ENCODE assay signal across 11 cellular contexts in genomic region chr15:33584797-33585196, GRCh38.
DNase-seq lines count a peak whose midpoint lies in the region; ATAC-seq and TF ChIP-seq lines count a peak whose summit lies in the region.
"Had no signal": no experiment of that assay in that cellular context is flagged by ENCODE, and none has a peak within 500 bp of the region (broad histone marks: within the 10 kb centered on the region; RNA-seq: fewer than 3 reads in every experiment).

No MANE protein-coding gene starts in this region.

- ATAC-seq in Right ventricle myocardium superior (ENCODE audit: poor library complexity) (peak; percentile 39), Right ventricle myocardium inferior (no peak), HG02981 (IDR thresholded peaks at IDR 0.05; ENCODE audit: unreplicated experiment) (no peak)

- intact Hi-C loops in Right ventricle myocardium superior (cut with DNase I) = no loop called here
- intact Hi-C loops in Right ventricle myocardium inferior (cut with DNase I) = no loop called here
- intact Hi-C loops in ascending aorta (cut with DNase I) = no loop called here

- DNase-seq in Right ventricle myocardium superior (no peak), Right ventricle myocardium inferior (ENCODE audit: missing footprints) (no peak), SK-MEL-5 (ENCODE audit: low read depth, low spot score) (peak; percentile 47), fibroblast of the aortic adventitia (ENCODE audit: low read depth) (peak; percentile 35), stromal cell of bone marrow (ENCODE audit: low read depth) (peak; percentile 69), ascending aorta (ENCODE audit: low spot score in 2 of 2) (no peak)
- DNase-seq in activated naive CD4-positive, alpha-beta T cell treated with anti-CD3 and anti-CD28 coated beads, Interleukin-2, amount 50 U/mL, for 16 hours = no peak
- DNase-seq: ACHN, Calu3 had no signal

- peaks cover 0 to 8% of the 10 kb centered on the region in 2 donors for H3K4me1 ChIP-seq in ascending aorta
- H3K4me1 ChIP-seq: esophagus muscularis mucosa had no signal

- no peaks in the 10 kb centered on the region for H3K27me3 ChIP-seq in ascending aorta
- H3K27me3 ChIP-seq: esophagus muscularis mucosa had no signal

- no peak overlapping the region for H3K4me3 ChIP-seq in fibroblast of the aortic adventitia (ENCODE audit: low read depth, low read length)
- H3K4me3 ChIP-seq in ascending aorta = no peak overlapping the region
- H3K4me3 ChIP-seq: esophagus muscularis mucosa had no signal

- H3K9me3 ChIP-seq in ascending aorta = no peaks in the 10 kb centered on the region
- H3K9me3 ChIP-seq: esophagus muscularis mucosa had no signal

- no peak overlapping the region for H3K27ac ChIP-seq in ascending aorta
- H3K27ac ChIP-seq: esophagus muscularis mucosa had no signal

- in situ Hi-C loops in SK-MEL-5 (cut with HindIII; ENCODE audit: low pct_unique_long_range_greater_than_20kb, low sequenced_read_pairs) = no loop called here

- no peaks in the 10 kb centered on the region for H3K36me3 ChIP-seq in ascending aorta
- H3K36me3 ChIP-seq: esophagus muscularis mucosa had no signal

- no peak for TF ChIP-seq CTCF in fibroblast of the aortic adventitia (IDR thresholded peaks at IDR 0.05; ENCODE audit: insufficient read depth, low read length)
- no peak for TF ChIP-seq CTCF in ascending aorta (IDR thresholded peaks at IDR 0.05)

Comparison
In these comparisons a context has a peak if more than half of its experiments do, and no peak if none do; other contexts are left out.
1. DNase-seq: peak in SK-MEL-5 (single experiment), fibroblast of the aortic adventitia (single experiment) and stromal cell of bone marrow (single experiment); none in Right ventricle myocardium superior (single experiment), Right ventricle myocardium inferior (single experiment), activated naive CD4-positive, alpha-beta T cell treated with anti-CD3 and anti-CD28 coated beads, Interleukin-2, amount 50 U/mL, for 16 hours (single experiment) and ascending aorta (0 of 2).